Comparison of ENCODE assay signal across 1 cellular context in genomic region chr17:21404539-21404938, GRCh38. TPM values are rescaled to one million over a fixed set of nuclear protein-coding genes. Genes with fewer than 3 reads are reported as not detected.
"Had no signal": no experiment of that assay in that cellular context is flagged by ENCODE, and none has a peak within 500 bp of the region (broad histone marks: within the 10 kb centered on the region; RNA-seq: fewer than 3 reads in every experiment).

No MANE protein-coding gene starts in this region.

RNA-seq across cellular contexts. Expression of gene KCNJ12, which starts 28.4 kb away (rescaled TPM):
- total RNA-seq: lung microvascular endothelial cell had no signal
